In the genomic region with DNA sequence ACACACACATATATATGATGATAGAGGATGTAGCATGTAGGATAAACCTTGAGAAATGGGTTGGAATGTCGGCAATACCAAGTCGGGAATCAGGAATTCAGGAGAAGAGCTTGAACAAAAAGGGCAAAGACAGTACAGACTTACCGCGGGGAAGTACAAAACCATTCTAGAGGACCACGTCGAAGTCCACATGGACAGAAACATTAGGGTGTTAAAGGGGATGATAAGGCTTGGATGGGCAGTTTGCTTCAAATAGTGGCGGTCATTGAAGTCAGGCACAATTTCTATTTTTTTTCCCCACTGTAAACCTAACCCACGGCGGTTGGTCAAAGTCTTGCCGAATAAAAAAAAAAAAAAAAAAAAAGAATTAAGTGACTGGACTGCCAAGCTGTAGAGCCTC, we compare ENCODE assay signal across 1 cellular context.
TF ChIP-seq lines count a peak whose summit lies in the region.

No MANE protein-coding gene starts in this region.

TF ChIP-seq in SK-N-SH, 30 proteins besides CTCF, POLR2A, EP300 and RAD21 (continued from another document):
- TF ChIP-seq, protein P1, sequence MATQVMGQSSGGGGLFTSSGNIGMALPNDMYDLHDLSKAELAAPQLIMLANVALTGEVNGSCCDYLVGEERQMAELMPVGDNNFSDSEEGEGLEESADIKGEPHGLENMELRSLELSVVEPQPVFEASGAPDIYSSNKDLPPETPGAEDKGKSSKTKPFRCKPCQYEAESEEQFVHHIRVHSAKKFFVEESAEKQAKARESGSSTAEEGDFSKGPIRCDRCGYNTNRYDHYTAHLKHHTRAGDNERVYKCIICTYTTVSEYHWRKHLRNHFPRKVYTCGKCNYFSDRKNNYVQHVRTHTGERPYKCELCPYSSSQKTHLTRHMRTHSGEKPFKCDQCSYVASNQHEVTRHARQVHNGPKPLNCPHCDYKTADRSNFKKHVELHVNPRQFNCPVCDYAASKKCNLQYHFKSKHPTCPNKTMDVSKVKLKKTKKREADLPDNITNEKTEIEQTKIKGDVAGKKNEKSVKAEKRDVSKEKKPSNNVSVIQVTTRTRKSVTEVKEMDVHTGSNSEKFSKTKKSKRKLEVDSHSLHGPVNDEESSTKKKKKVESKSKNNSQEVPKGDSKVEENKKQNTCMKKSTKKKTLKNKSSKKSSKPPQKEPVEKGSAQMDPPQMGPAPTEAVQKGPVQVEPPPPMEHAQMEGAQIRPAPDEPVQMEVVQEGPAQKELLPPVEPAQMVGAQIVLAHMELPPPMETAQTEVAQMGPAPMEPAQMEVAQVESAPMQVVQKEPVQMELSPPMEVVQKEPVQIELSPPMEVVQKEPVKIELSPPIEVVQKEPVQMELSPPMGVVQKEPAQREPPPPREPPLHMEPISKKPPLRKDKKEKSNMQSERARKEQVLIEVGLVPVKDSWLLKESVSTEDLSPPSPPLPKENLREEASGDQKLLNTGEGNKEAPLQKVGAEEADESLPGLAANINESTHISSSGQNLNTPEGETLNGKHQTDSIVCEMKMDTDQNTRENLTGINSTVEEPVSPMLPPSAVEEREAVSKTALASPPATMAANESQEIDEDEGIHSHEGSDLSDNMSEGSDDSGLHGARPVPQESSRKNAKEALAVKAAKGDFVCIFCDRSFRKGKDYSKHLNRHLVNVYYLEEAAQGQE (IDR thresholded peaks at IDR 0.05; ENCODE audit: low read depth, low read length) = no peak
- TF ChIP-seq TEAD4 (IDR thresholded peaks at IDR 0.05; ENCODE audit: borderline replicate concordance, insufficient read depth) (no peak), FOXM1 (IDR thresholded peaks at IDR 0.05; ENCODE audit: low read depth) (no peak)
